In genomic region chr19:5803441-5803751, GRCh38 we compare ENCODE assay signal across 9 cellular contexts. TPM values are rescaled to one million over a fixed set of nuclear protein-coding genes. Genes with fewer than 3 reads are reported as not detected.
A peak's percentile ranks its signal among the peaks of the same experiment; 100 is the strongest.
DNase-seq lines count a peak whose midpoint lies in the region; ATAC-seq, FAIRE-seq and TF ChIP-seq lines count a peak whose summit lies in the region.
"Had no signal": no experiment of that assay in that cellular context is flagged by ENCODE, and none has a peak within 500 bp of the region (broad histone marks: within the 10 kb centered on the region; RNA-seq: fewer than 3 reads in every experiment).

No MANE protein-coding gene starts in this region.

- H3K4me2 ChIP-seq in GM12878 (ENCODE audit: control insufficient read depth, insufficient read depth), result peak overlapping the region; percentile 97
- peak overlapping the region; percentile 76 for H3K4me2 ChIP-seq in mesenchymal stem cell (ENCODE audit: low read length, poor library complexity, severe bottlenecking)

- H3K9ac ChIP-seq in GM12878 (ENCODE audit: control insufficient read depth, insufficient read depth, low read length) (peak overlapping the region; percentile 8; the same call in 1 of the 2 replicates), mesenchymal stem cell (ENCODE audit: low read length) (peak overlapping the region; percentile 69)

- H2AFZ ChIP-seq in GM12878 (ENCODE audit: control insufficient read depth, low read depth, low read length), result peak overlapping the region; percentile 80
- H2AFZ ChIP-seq in mesenchymal stem cell (ENCODE audit: low read depth, low read length), result peak overlapping the region; percentile 83

- 56% methylated on average over 8 of the region's 8 CpGs for WGBS in GM12878 (ENCODE audit: insufficient coverage, insufficient replicate concordance, low lambda C conversion rate, missing lambda C conversion rate)
- WGBS in mesenchymal stem cell, result 11% methylated on average over 8 of the region's 8 CpGs
- 4 to 9% methylated on average over 8 of the region's 8 CpGs for WGBS in lower leg skin, 2 donors

- H3K4me1 ChIP-seq in GM12878 (ENCODE audit: control insufficient read depth, insufficient read depth, low read length), result peaks cover 7% of the 10 kb centered on the region
- H3K4me1 ChIP-seq in mesenchymal stem cell (ENCODE audit: control insufficient read depth, insufficient read depth, low read depth, low read length), result peaks cover 17% of the 10 kb centered on the region

- CTCF ChIA-PET in GM12878 (lab: Yijun Ruan, JAX), result interaction anchor here (0.7 to 1.7 kb wide), 36 partner anchors 9 to 325 kb away, joined by 3 to 45 read pairs (median 6); partner anchors contain the start of genes CATSPERD, DUS3L, NDUFA11 and RPL36

- peak overlapping the region in 1 of 2 experiments; percentile 94 for H3K23ac ChIP-seq in mesenchymal stem cell (ENCODE audit: low read length in 2 of 2)

- H3K27ac Mint-ChIP-seq in stimulated activated naive CD8-positive, alpha-beta T cell treated with anti-CD3 and anti-CD28 coated beads, Interleukin-15, Interleukin-2, amounts not matched to agents 100 ng/mL and 50 ng/mL, for 24 hours, result peak overlapping the region; percentile 55

- H3K27me3 Mint-ChIP-seq in stimulated activated naive CD8-positive, alpha-beta T cell treated with anti-CD3 and anti-CD28 coated beads, Interleukin-15, Interleukin-2, amounts not matched to agents 100 ng/mL and 50 ng/mL, for 24 hours, result peaks cover 30% of the 10 kb centered on the region

- H3K4me3 ChIP-seq in GM12878 (peak overlapping the region; percentile 6; the same call in 1 of the 2 replicates), mesenchymal stem cell (ENCODE audit: insufficient read depth in 1 of 2, low read depth in 1 of 2, low read length in 2 of 2) (peak overlapping the region; percentile 43 to 76), lower leg skin (ENCODE audit: low read depth, poor library complexity, severe bottlenecking) (no peak overlapping the region)

- no peak overlapping the region for H3K4me3 Mint-ChIP-seq in stimulated activated naive CD8-positive, alpha-beta T cell treated with anti-CD3 and anti-CD28 coated beads, Interleukin-15, Interleukin-2, amounts not matched to agents 100 ng/mL and 50 ng/mL, for 24 hours

- POLR2A ChIA-PET in GM12878 (lab: Charles Lee), result interaction anchor here (0.5 to 1.4 kb wide), 3 partner anchors 13 to 982 kb away, joined by 3 to 7 read pairs (median 4); partner anchors contain the start of genes DUS3L and NDUFA11

- no peak for TF ChIP-seq CTCF in GM12878 (IDR thresholded peaks at IDR 0.05 in 2 of 3, conservative IDR thresholded peaks at IDR 0.05 in 1 of 3; ENCODE audit: control insufficient read depth in 2 of 3, extremely low read depth in 1 of 3, insufficient read depth in 1 of 3, low read depth in 3 of 3, low read length in 3 of 3)
- TF ChIP-seq CTCF in lower leg skin (IDR thresholded peaks at IDR 0.05), result no peak

- H3K14ac ChIP-seq in mesenchymal stem cell (ENCODE audit: low read length in 2 of 2), result peak overlapping the region in 1 of 2 experiments; percentile 92

- no peak overlapping the region for H2BK5ac ChIP-seq in mesenchymal stem cell (ENCODE audit: low read depth, low read length, poor library complexity, severe bottlenecking)

- H3K4me1 Mint-ChIP-seq in stimulated activated naive CD8-positive, alpha-beta T cell treated with anti-CD3 and anti-CD28 coated beads, Interleukin-15, Interleukin-2, amounts not matched to agents 100 ng/mL and 50 ng/mL, for 24 hours (ENCODE audit: low read depth), result peaks cover 26% of the 10 kb centered on the region

- no peaks in the 10 kb centered on the region for H4K20me1 ChIP-seq in GM12878 (ENCODE audit: control insufficient read depth, insufficient read depth)

- no peaks in the 10 kb centered on the region for H3K36me3 Mint-ChIP-seq in stimulated activated naive CD8-positive, alpha-beta T cell treated with anti-CD3 and anti-CD28 coated beads, Interleukin-15, Interleukin-2, amounts not matched to agents 100 ng/mL and 50 ng/mL, for 24 hours (ENCODE audit: low read depth)

- no peak for TF ChIP-seq EP300 in GM12878 (IDR thresholded peaks at IDR 0.05; ENCODE audit: borderline replicate concordance in 1 of 2, control insufficient read depth in 1 of 2, low read depth in 2 of 2, low read length in 2 of 2)

- H2BK15ac ChIP-seq in mesenchymal stem cell (ENCODE audit: low read depth, poor library complexity, severe bottlenecking), result no peak overlapping the region

- intact Hi-C loops in GM12878 (cut with micrococcal nuclease; ENCODE audit: unreplicated experiment) (loop anchor here (10.0 kb wide), 1 partner anchor 221 kb away; no protein-coding TSS in a partner anchor), lower leg skin (cut with DNase I; ENCODE audit: low total_unique reads) (loop anchor here (10.0 kb wide), 1 partner anchor 221 kb away; no protein-coding TSS in a partner anchor)

- no peaks in the 10 kb centered on the region; a peak in 2 of 4 replicates for H3K27me3 ChIP-seq in GM12878 (replicated peaks in 1 of 2; ENCODE audit: control insufficient read depth in 2 of 2, insufficient read depth in 2 of 2, low read length in 1 of 2)
- H3K27me3 ChIP-seq in mesenchymal stem cell (ENCODE audit: control insufficient read depth in 1 of 2, insufficient read depth in 1 of 2, low read length in 2 of 2), result peaks cover 33 to 53% of the 10 kb centered on the region in 2 experiments

- H3K79me2 ChIP-seq in GM12878 (ENCODE audit: control insufficient read depth, insufficient read depth, low read length), result no peaks in the 10 kb centered on the region

- H2BK120ac ChIP-seq in mesenchymal stem cell (ENCODE audit: low read depth, low read length), result no peak overlapping the region

- peak overlapping the region in 1 of 2 experiments; percentile 59 for H2BK12ac ChIP-seq in mesenchymal stem cell (ENCODE audit: low read length in 2 of 2)

- TF ChIP-seq RAD21 in GM12878 (IDR thresholded peaks at IDR 0.05; ENCODE audit: insufficient read depth, low read depth, low read length), result no peak

- DNase-seq in stimulated activated naive CD8-positive, alpha-beta T cell treated with anti-CD3 and anti-CD28 coated beads, Interleukin-15, Interleukin-2, amounts not matched to agents 100 U/mL and 50 U/mL, for 24 hours, result no peak
- no peak for DNase-seq in GM12878 (ENCODE audit: low read depth, low spot score)
- DNase-seq in mesenchymal stem cell, result no peak
- DNase-seq in lower leg skin (ENCODE audit: low spot score in 2 of 2), result no peak
- no peak for DNase-seq in stimulated activated CD4-positive, alpha-beta T cell treated with anti-CD3 and anti-CD28 coated beads, Interleukin-2, amount 100 ng/mL, for 48 hours

- ATAC-seq in stimulated activated naive CD8-positive, alpha-beta T cell treated with anti-CD3 and anti-CD28 coated beads, Interleukin-15, Interleukin-2, amounts not matched to agents 100 U/mL and 50 U/mL, for 24 hours, result no peak
- ATAC-seq in GM12878 (no peak), HG03378 (IDR thresholded peaks at IDR 0.05; ENCODE audit: unreplicated experiment) (no peak), HG02571 (IDR thresholded peaks at IDR 0.05; ENCODE audit: unreplicated experiment) (no peak)

- H3K36me3 ChIP-seq in GM12878 (ENCODE audit: control insufficient read depth in 2 of 2, insufficient read depth in 2 of 2, low read length in 1 of 2) (no peaks in the 10 kb centered on the region), mesenchymal stem cell (ENCODE audit: control insufficient read depth in 1 of 2, insufficient read depth in 2 of 2, low read depth in 1 of 2, low read length in 2 of 2) (no peaks in the 10 kb centered on the region)

- TF ChIP-seq POLR2A in GM12878 (IDR thresholded peaks at IDR 0.05; ENCODE audit: low read depth, low read length) (no peak), lower leg skin (IDR thresholded peaks at IDR 0.05) (no peak)

- no peaks in the 10 kb centered on the region for H3K9me3 ChIP-seq in GM12878 (replicated peaks; ENCODE audit: control insufficient read depth, insufficient read depth, low read length)
- H3K9me3 ChIP-seq in mesenchymal stem cell (ENCODE audit: control insufficient read depth, low read length), result no peaks in the 10 kb centered on the region

- peak overlapping the region; percentile 0 to 85 for H3K18ac ChIP-seq in mesenchymal stem cell (ENCODE audit: low read depth in 1 of 2, low read length in 2 of 2)

- no peak overlapping the region for H2AK5ac ChIP-seq in mesenchymal stem cell (ENCODE audit: low read length, severe bottlenecking)

- no peak overlapping the region for H3K27ac ChIP-seq in GM12878 (ENCODE audit: control insufficient read depth, insufficient read depth)
- no peak overlapping the region for H3K27ac ChIP-seq in mesenchymal stem cell (ENCODE audit: low read length, poor library complexity, severe bottlenecking)

- RAD21 ChIA-PET in GM12878 (lab: Charles Lee; ENCODE audit: unreplicated experiment), result interaction anchor here (1.0 to 2.1 kb wide), 8 partner anchors 19 to 322 kb away, joined by 3 to 15 read pairs (median 8); partner anchors contain the start of genes NDUFA11 and VMAC

- in situ Hi-C loops in GM12878 (cut with MboI), result no loop called here

- peak overlapping the region; percentile 10 for H4K8ac ChIP-seq in mesenchymal stem cell (ENCODE audit: low read length)

- no TSS peak for BruUV-seq in GM12878 (replicated peaks; lab: Mats Ljungman, UMichigan)

- SMC1A ChIA-PET in GM12878 (lab: Charles Lee; ENCODE audit: uncharacterized antibody, unreplicated experiment), result interaction anchor here (0.8 to 1.9 kb wide), 10 partner anchors 13 to 225 kb away, joined by 3 to 13 read pairs (median 3); partner anchors contain the start of genes NDUFA11, RPL36 and VMAC

- no peaks in the 10 kb centered on the region for H3K79me1 ChIP-seq in mesenchymal stem cell (replicated peaks; ENCODE audit: low read length, poor library complexity, severe bottlenecking)

- H3K9me3 Mint-ChIP-seq in stimulated activated naive CD8-positive, alpha-beta T cell treated with anti-CD3 and anti-CD28 coated beads, Interleukin-15, Interleukin-2, amounts not matched to agents 100 ng/mL and 50 ng/mL, for 24 hours, result no peaks in the 10 kb centered on the region

- peak overlapping the region; percentile 1 for H4K91ac ChIP-seq in mesenchymal stem cell (ENCODE audit: low read length)

- peak overlapping the region in 1 of 2 experiments; percentile 37 for H3K4ac ChIP-seq in mesenchymal stem cell (ENCODE audit: low read depth in 1 of 2, low read length in 2 of 2)

- no peak for FAIRE-seq in GM12878 (lab: Jason Lieb, UNC)

RNA-seq across cellular contexts. Expression of gene NRTN, which starts 1.5 kb away (rescaled TPM):
- not detected in 2 replicates for total RNA-seq in GM12878 (2013; cell fraction: nucleolus; rRNA removed)
- total RNA-seq in GM12878 (2014; rRNA removed) (not detected in 2 replicates), GM12878 (2014; rRNA removed; fragmentation: Illumina TruSeq; extraction: Trizol) (not detected in 2 replicates), GM12878 (2021) (not detected in 2 replicates), lower leg skin (1 to 10 TPM; 6.5 to 7.9 (median 7.2) TPM)
- polyA plus RNA-seq in GM12878 (2011; ENCODE audit: low read depth), result not detected
- polyA plus RNA-seq in GM12878 (2011; rRNA removed) (not detected in 2 replicates), GM12878 (2014; fragmentation: Illumina TruSeq; extraction: Trizol) (not detected in 2 replicates), GM12878 (2014; fragmentation: Nextera tagmentation; extraction: Ambion mirVana) (not detected), GM12878 (2014; rRNA removed) (0.28 TPM in 1 of 2 replicates, not detected in the other), GM12878 (2016; fragmentation: Nextera tagmentation; extraction: Ambion mirVana) (not detected)
- polyA plus RNA-seq in GM12878 (2011; cell fraction: cytosol; rRNA removed), result not detected in 2 replicates
- not detected in 2 replicates for polyA plus RNA-seq in GM12878 (2011; cell fraction: nucleus; rRNA removed)
- not detected in 2 replicates for polyA plus RNA-seq in GM12878 (2012)
- not detected in 2 replicates for polyA minus RNA-seq in GM12878 (2011; rRNA and poly(A)+ RNA removed)
- polyA minus RNA-seq in GM12878 (2011; cell fraction: cytosol; rRNA and poly(A)+ RNA removed), result not detected in 2 replicates
- polyA minus RNA-seq in GM12878 (2011; cell fraction: nucleus; rRNA and poly(A)+ RNA removed), result not detected in 2 replicates
- 2.1 TPM for polyA plus RNA-seq in mesenchymal stem cell (2013, experiment 1 of 2)
- 2.2 TPM for polyA plus RNA-seq in mesenchymal stem cell (2013, experiment 2 of 2)
- total RNA-seq: sciatic nerve had no signal

RNA-seq across cellular contexts. Expression of gene DUS3L, which starts 12.4 kb away (rescaled TPM):
- total RNA-seq in GM12878 (2013; cell fraction: nucleolus; rRNA removed), result 40.0 and 53.9 TPM in 2 replicates
- 31.4 and 34.1 TPM in 2 replicates for total RNA-seq in GM12878 (2014; rRNA removed)
- 23.7 and 24.2 TPM in 2 replicates for total RNA-seq in GM12878 (2014; rRNA removed; fragmentation: Illumina TruSeq; extraction: Trizol)
- total RNA-seq in GM12878 (2021), result 36.9 and 47.6 TPM in 2 replicates
- polyA plus RNA-seq in GM12878 (2011; ENCODE audit: low read depth), result 68.1 TPM
- polyA plus RNA-seq in GM12878 (2011; rRNA removed), result 14.2 and 22.4 TPM in 2 replicates
- polyA plus RNA-seq in GM12878 (2011; cell fraction: cytosol; rRNA removed), result 29.2 and 47.8 TPM in 2 replicates
- 122 and 160 TPM in 2 replicates for polyA plus RNA-seq in GM12878 (2011; cell fraction: nucleus; rRNA removed)
- polyA plus RNA-seq in GM12878 (2012), result 17.6 and 46.6 TPM in 2 replicates
- polyA plus RNA-seq in GM12878 (2014; fragmentation: Illumina TruSeq; extraction: Trizol), result 9.8 and 28.0 TPM in 2 replicates
- 1 to 10 TPM in 1 of 2 experiments, under 1 TPM in 1; 0.64 to 1.5 TPM for polyA plus RNA-seq in GM12878 (2014; fragmentation: Nextera tagmentation; extraction: Ambion mirVana)
- polyA plus RNA-seq in GM12878 (2014; rRNA removed), result 43.8 and 53.2 TPM in 2 replicates
- 10 to 100 TPM; 37.6 to 38.1 TPM for polyA plus RNA-seq in GM12878 (2016; fragmentation: Nextera tagmentation; extraction: Ambion mirVana)
- 20.3 and 29.6 TPM in 2 replicates for polyA minus RNA-seq in GM12878 (2011; rRNA and poly(A)+ RNA removed)
- polyA minus RNA-seq in GM12878 (2011; cell fraction: cytosol; rRNA and poly(A)+ RNA removed), result 22.1 and 36.8 TPM in 2 replicates
- polyA minus RNA-seq in GM12878 (2011; cell fraction: nucleus; rRNA and poly(A)+ RNA removed), result 20.7 and 39.2 TPM in 2 replicates
- 14.3 TPM for polyA plus RNA-seq in mesenchymal stem cell (2013, experiment 1 of 2)
- 12.7 TPM for polyA plus RNA-seq in mesenchymal stem cell (2013, experiment 2 of 2)
- 100 to 1,000 TPM in 1 of 4 donors, 10 to 100 TPM in 3; 36.0 to 107 (median 67.4) TPM for total RNA-seq in lower leg skin

RNA-seq across cellular contexts. Expression of gene PRR22, which starts 18.9 kb away (rescaled TPM):
- 2.6 and 3.5 TPM in 2 replicates for total RNA-seq in GM12878 (2013; cell fraction: nucleolus; rRNA removed)
- total RNA-seq in GM12878 (2014; rRNA removed) (2.2 and 2.8 TPM in 2 replicates), GM12878 (2014; rRNA removed; fragmentation: Illumina TruSeq; extraction: Trizol) (0.31 and 0.32 TPM in 2 replicates), GM12878 (2021) (2.5 and 3.1 TPM in 2 replicates), lower leg skin (1 to 10 TPM in 1 of 4 donors, under 1 TPM in 3; 0.25 to 1.2 (median 0.62) TPM)
- polyA plus RNA-seq in GM12878 (2011; ENCODE audit: low read depth), result 0.22 TPM
- polyA plus RNA-seq in GM12878 (2011; rRNA removed) (0.37 and 0.81 TPM in 2 replicates), GM12878 (2014; fragmentation: Illumina TruSeq; extraction: Trizol) (0.34 TPM in 1 of 2 replicates, not detected in the other), GM12878 (2014; fragmentation: Nextera tagmentation; extraction: Ambion mirVana) (not detected), GM12878 (2014; rRNA removed) (4.4 and 5.4 TPM in 2 replicates), GM12878 (2016; fragmentation: Nextera tagmentation; extraction: Ambion mirVana) (1 to 10 TPM; 1.2 to 1.4 TPM)
- 1.2 and 2.7 TPM in 2 replicates for polyA plus RNA-seq in GM12878 (2011; cell fraction: cytosol; rRNA removed)
- polyA plus RNA-seq in GM12878 (2011; cell fraction: nucleus; rRNA removed), result 15.2 and 22.3 TPM in 2 replicates
- polyA plus RNA-seq in GM12878 (2012), result 1.1 and 1.9 TPM in 2 replicates
- polyA minus RNA-seq in GM12878 (2011; rRNA and poly(A)+ RNA removed), result 0.31 TPM in 1 of 2 replicates, not detected in the other
- 1.1 TPM in 1 of 2 replicates, not detected in the other for polyA minus RNA-seq in GM12878 (2011; cell fraction: cytosol; rRNA and poly(A)+ RNA removed)
- polyA minus RNA-seq in GM12878 (2011; cell fraction: nucleus; rRNA and poly(A)+ RNA removed), result 1.2 and 1.8 TPM in 2 replicates
- 1.4 TPM for polyA plus RNA-seq in mesenchymal stem cell (2013, experiment 1 of 2)
- 1.5 TPM for polyA plus RNA-seq in mesenchymal stem cell (2013, experiment 2 of 2)

RNA-seq across cellular contexts. Expression of gene FUT6, which starts 36.1 kb away (rescaled TPM):
- 0.39 and 0.42 TPM in 2 replicates for total RNA-seq in GM12878 (2013; cell fraction: nucleolus; rRNA removed)
- total RNA-seq in GM12878 (2014; rRNA removed), result not detected in 2 replicates
- not detected in 2 replicates for total RNA-seq in GM12878 (2014; rRNA removed; fragmentation: Illumina TruSeq; extraction: Trizol)
- not detected in 2 replicates for total RNA-seq in GM12878 (2021)
- not detected for polyA plus RNA-seq in GM12878 (2011; ENCODE audit: low read depth)
- polyA plus RNA-seq in GM12878 (2011; rRNA removed), result not detected in 2 replicates
- polyA plus RNA-seq in GM12878 (2011; cell fraction: cytosol; rRNA removed), result not detected in 2 replicates
- not detected in 2 replicates for polyA plus RNA-seq in GM12878 (2011; cell fraction: nucleus; rRNA removed)
- polyA plus RNA-seq in GM12878 (2012), result not detected in 2 replicates
- not detected in 2 replicates for polyA plus RNA-seq in GM12878 (2014; fragmentation: Illumina TruSeq; extraction: Trizol)
- not detected for polyA plus RNA-seq in GM12878 (2014; fragmentation: Nextera tagmentation; extraction: Ambion mirVana)
- not detected in 2 replicates for polyA plus RNA-seq in GM12878 (2014; rRNA removed)
- polyA plus RNA-seq in GM12878 (2016; fragmentation: Nextera tagmentation; extraction: Ambion mirVana), result not detected
- polyA minus RNA-seq in GM12878 (2011; rRNA and poly(A)+ RNA removed), result not detected in 2 replicates
- polyA minus RNA-seq in GM12878 (2011; cell fraction: cytosol; rRNA and poly(A)+ RNA removed), result not detected in 2 replicates
- not detected in 2 replicates for polyA minus RNA-seq in GM12878 (2011; cell fraction: nucleus; rRNA and poly(A)+ RNA removed)
- not detected for polyA plus RNA-seq in mesenchymal stem cell (2013, experiment 1 of 2)
- polyA plus RNA-seq in mesenchymal stem cell (2013, experiment 2 of 2), result not detected
- total RNA-seq in lower leg skin, result under 1 TPM in 2 of 4 donors, not detected in 2; 0.23 to 0.29 TPM
- total RNA-seq: sciatic nerve had no signal

RNA-seq across cellular contexts. Expression of gene FUT3, which starts 47.9 kb away (rescaled TPM):
- 0.33 TPM in 1 of 2 replicates, not detected in the other for total RNA-seq in GM12878 (2013; cell fraction: nucleolus; rRNA removed)
- total RNA-seq in GM12878 (2014; rRNA removed) (not detected in 2 replicates), GM12878 (2014; rRNA removed; fragmentation: Illumina TruSeq; extraction: Trizol) (not detected in 2 replicates), GM12878 (2021) (0.31 TPM in 1 of 2 replicates, not detected in the other), lower leg skin (1 to 10 TPM in 3 of 4 donors, under 1 TPM in 1; 0.76 to 3.8 (median 1.9) TPM)
- polyA plus RNA-seq in GM12878 (2011; ENCODE audit: low read depth), result not detected
- polyA plus RNA-seq in GM12878 (2011; rRNA removed) (not detected in 2 replicates), GM12878 (2014; fragmentation: Illumina TruSeq; extraction: Trizol) (0.07 TPM in 1 of 2 replicates, not detected in the other), GM12878 (2014; fragmentation: Nextera tagmentation; extraction: Ambion mirVana) (not detected), GM12878 (2014; rRNA removed) (0.04 and 0.10 TPM in 2 replicates), GM12878 (2016; fragmentation: Nextera tagmentation; extraction: Ambion mirVana) (not detected)
- polyA plus RNA-seq in GM12878 (2011; cell fraction: cytosol; rRNA removed), result 0.16 TPM in 1 of 2 replicates, not detected in the other
- 0.34 TPM in 1 of 2 replicates, not detected in the other for polyA plus RNA-seq in GM12878 (2011; cell fraction: nucleus; rRNA removed)
- 0.38 and 0.47 TPM in 2 replicates for polyA plus RNA-seq in GM12878 (2012)
- polyA minus RNA-seq in GM12878 (2011; rRNA and poly(A)+ RNA removed), result not detected in 2 replicates
- not detected in 2 replicates for polyA minus RNA-seq in GM12878 (2011; cell fraction: cytosol; rRNA and poly(A)+ RNA removed)
- polyA minus RNA-seq in GM12878 (2011; cell fraction: nucleus; rRNA and poly(A)+ RNA removed), result not detected in 2 replicates
- polyA plus RNA-seq in mesenchymal stem cell (2013, experiment 1 of 2), result not detected
- not detected for polyA plus RNA-seq in mesenchymal stem cell (2013, experiment 2 of 2)
- total RNA-seq: sciatic nerve had no signal

Comparison
In these comparisons a context has a peak if more than half of its experiments do, and no peak if none do; other contexts are left out.
1. RNA of gene NRTN, which starts 1.5 kb away (total RNA-seq): 6.5 to 7.9 TPM in lower leg skin; not detected in GM12878; every median in the first group is over 4 times any median in the second.